In genomic region chr9:14578030-14578429, GRCh38 we compare ENCODE assay signal across 8 cellular contexts.
"Had no signal": no experiment of that assay in that cellular context is flagged by ENCODE, and none has a peak within 500 bp of the region (broad histone marks: within the 10 kb centered on the region; RNA-seq: fewer than 3 reads in every experiment).

No MANE protein-coding gene starts in this region.

- H3K9me3 ChIP-seq: HAP-1 had no signal

- H3K4me3 ChIP-seq: GM23248, HAP-1 had no signal

- H3K9ac ChIP-seq: GM23248 had no signal

- H3K27ac ChIP-seq: GM23248, HL-60 had no signal

- H3K4me1 ChIP-seq: HAP-1 had no signal

- H2AFZ ChIP-seq: GM23248 had no signal

- H3K4me3 Mint-ChIP-seq: HFFc6 had no signal

- H3K36me3 ChIP-seq: HAP-1 had no signal

- DNase-seq: GM23248, GOT3, H7, HFFc6, IMR-90, KG1 had no signal

- H3K27ac Mint-ChIP-seq: HFFc6 had no signal
